Comparison of ENCODE assay signal across 9 cellular contexts in genomic region chr4:124710911-124711310, GRCh38. TPM values are rescaled to one million over a fixed set of nuclear protein-coding genes. Genes with fewer than 3 reads are reported as not detected.
DNase-seq lines count a peak whose midpoint lies in the region; ATAC-seq, FAIRE-seq and TF ChIP-seq lines count a peak whose summit lies in the region.
"Had no signal": no experiment of that assay in that cellular context is flagged by ENCODE, and none has a peak within 500 bp of the region (broad histone marks: within the 10 kb centered on the region; RNA-seq: fewer than 3 reads in every experiment).

No MANE protein-coding gene starts in this region.

- CTCF ChIA-PET in A673 (lab: Charles Lee), result no interaction called here

- no peak for DNase-seq in A673 (ENCODE audit: low spot score)
- DNase-seq in bronchial epithelial cell (ENCODE audit: low read depth), result no peak
- peak; percentile 37 for DNase-seq in medulla oblongata (ENCODE audit: extremely low spot score)
- DNase-seq in LoVo (ENCODE audit: low spot score), result no peak
- DNase-seq in KG1 (lab: John Stamatoyannopoulos, UW), result no peak
- DNase-seq: GF-D8 had no signal

- TF ChIP-seq CTCF in A673 (conservative IDR thresholded peaks at IDR 0.05; ENCODE audit: low read depth, low read length) (no peak), bronchial epithelial cell (IDR thresholded peaks at IDR 0.05; ENCODE audit: insufficient read depth, low read length, severe bottlenecking) (no peak)

- no peaks in the 10 kb centered on the region for H3K27me3 ChIP-seq in A673 (replicated peaks; ENCODE audit: insufficient read depth, low read depth, low read length, poor library complexity)
- H3K27me3 ChIP-seq in HUES64 (ENCODE audit: insufficient read depth, low read length), result no peaks in the 10 kb centered on the region
- no peaks in the 10 kb centered on the region for H3K27me3 ChIP-seq in bronchial epithelial cell (ENCODE audit: control insufficient read depth, insufficient read depth, low read length)

- no peak overlapping the region for H3K27ac ChIP-seq in A673 (ENCODE audit: low read depth, low read length, poor library complexity, severe bottlenecking)
- H3K27ac ChIP-seq in HUES64 (ENCODE audit: low read depth, low read length), result no peak overlapping the region

- H3K9ac ChIP-seq in HUES64 (ENCODE audit: low read depth, low read length), result peak overlapping the region; percentile 91; the same call in 1 of the 2 replicates

- no peak for FAIRE-seq in bronchial epithelial cell (lab: Jason Lieb, UNC)

- POLR2A ChIA-PET in A673 (lab: Charles Lee; ENCODE audit: low non-redundant PET), result interaction anchor here (0.5 kb wide), 1 partner anchor 26 kb away, joined by 7 read pairs; no protein-coding TSS in a partner anchor

- ATAC-seq in HG02763 (IDR thresholded peaks at IDR 0.05; ENCODE audit: unreplicated experiment), result no peak
- ATAC-seq in GM18867 (IDR thresholded peaks at IDR 0.05; ENCODE audit: unreplicated experiment), result no peak

- H3K4me3 ChIP-seq in A673 (ENCODE audit: low read depth, low read length, poor library complexity, severe bottlenecking), result peak overlapping the region; percentile 92
- H3K4me3 ChIP-seq in HUES64 (ENCODE audit: low read length), result peak overlapping the region; percentile 97
- peak overlapping the region; percentile 92 for H3K4me3 ChIP-seq in bronchial epithelial cell (ENCODE audit: low read depth, low read length)

- H3K36me3 ChIP-seq in A673 (ENCODE audit: insufficient read depth, low read length, poor library complexity, severe bottlenecking), result peaks cover 8% of the 10 kb centered on the region
- peaks cover 34% of the 10 kb centered on the region for H3K36me3 ChIP-seq in HUES64 (ENCODE audit: insufficient read depth, low read length)
- no peaks in the 10 kb centered on the region for H3K36me3 ChIP-seq in bronchial epithelial cell (ENCODE audit: control insufficient read depth, insufficient read depth, low read length)

- WGBS in HUES64, result 68% methylated on average over 5 of the region's 5 CpGs

- H3K9me3 ChIP-seq in A673 (ENCODE audit: low read depth, low read length, poor library complexity, severe bottlenecking) (no peaks in the 10 kb centered on the region), HUES64 (ENCODE audit: insufficient read depth, low read depth, low read length) (no peaks in the 10 kb centered on the region)

- no TSS peak for BruUV-seq in A673 (replicated peaks; lab: Mats Ljungman, UMichigan)

- intact Hi-C loops in A673 (cut with micrococcal nuclease; ENCODE audit: unreplicated experiment), result loop anchor here (2.0 to 10.0 kb wide), 4 partner anchors 234 to 531 kb away; no protein-coding TSS in a partner anchor

- peaks cover 21% of the 10 kb centered on the region for H3K4me1 ChIP-seq in A673 (ENCODE audit: insufficient read depth, low read length, poor library complexity, severe bottlenecking)
- peaks cover 54% of the 10 kb centered on the region for H3K4me1 ChIP-seq in HUES64 (ENCODE audit: insufficient read depth, low read length)

RNA-seq across cellular contexts. Expression of gene ANKRD50, which starts 1.6 kb away (rescaled TPM):
- 16.7 and 18.4 TPM in 2 replicates for total RNA-seq in A673 (2021)
- 15.5 TPM for polyA plus RNA-seq in HUES64 (2013, experiment 1 of 2)
- polyA plus RNA-seq in HUES64 (2013, experiment 2 of 2), result 17.6 TPM
- total RNA-seq in bronchial epithelial cell, result 32.6 and 36.3 TPM in 2 replicates
